17 cellular contexts compared by ENCODE assay signal in genomic region chr14:98244162-98244948, GRCh38.
DNase-seq lines count a peak whose midpoint lies in the region; ATAC-seq lines count a peak whose summit lies in the region.
"Had no signal": no experiment of that assay in that cellular context is flagged by ENCODE, and none has a peak within 500 bp of the region (broad histone marks: within the 10 kb centered on the region; RNA-seq: fewer than 3 reads in every experiment).

No MANE protein-coding gene starts in this region.

- intact Hi-C loops in left colon (cut with DNase I, micrococcal nuclease): no loop called here

- ATAC-seq in left colon (peak; percentile 91), HG03139 (IDR thresholded peaks at IDR 0.05; ENCODE audit: unreplicated experiment) (no peak), GM21619 (IDR thresholded peaks at IDR 0.05; ENCODE audit: unreplicated experiment) (no peak)
- ATAC-seq: Right ventricle myocardium inferior had no signal

- peak; percentile 5 for DNase-seq in DMS153 treated with DMSO at 0.1 percent for 48 hours (lab: John Stamatoyannopoulos, UW; ENCODE audit: unreplicated experiment)
- DNase-seq in LoVo (ENCODE audit: low spot score): peak; percentile 16
- DNase-seq in SW480 (ENCODE audit: low spot score): peak; percentile 13
- peak in 1 of 2 donors; percentile 33 for DNase-seq in left colon
- DNase-seq in hypothalamus (lab: John Stamatoyannopoulos, UW): no peak
- no peak for DNase-seq in NCI-H524 treated with DMSO at 0.1 percent for 48 hours (lab: John Stamatoyannopoulos, UW)
- DNase-seq: CD4-positive, CD25-positive, alpha-beta regulatory T cell; GOT3; HCEC 1CT; KG1; MV-4-11; NCI-H1105 treated with DMSO at 0.1 percent for 48 hours; NCI-H2081; Peyer's patch had no signal

Comparison
In these comparisons a context has a peak if more than half of its experiments do, and no peak if none do; other contexts are left out.
1. DNase-seq: peak in DMS153 treated with DMSO at 0.1 percent for 48 hours (single experiment), LoVo (single experiment) and SW480 (single experiment); none in hypothalamus (0 of 51) and NCI-H524 treated with DMSO at 0.1 percent for 48 hours (single experiment).